In genomic region chrX:39418132-39418935, GRCh38 we compare ENCODE assay signal across 19 cellular contexts.
DNase-seq lines count a peak whose midpoint lies in the region; ATAC-seq, FAIRE-seq and TF ChIP-seq lines count a peak whose summit lies in the region.
"Had no signal": no experiment of that assay in that cellular context is flagged by ENCODE, and none has a peak within 500 bp of the region (broad histone marks: within the 10 kb centered on the region; RNA-seq: fewer than 3 reads in every experiment).

No MANE protein-coding gene starts in this region.

- no peak overlapping the region for H3K56ac ChIP-seq in H1 (replicated peaks; ENCODE audit: insufficient read length, low read depth, low read length)

- no peak overlapping the region for H2BK15ac ChIP-seq in H1 (ENCODE audit: low read length)

- H2AFZ ChIP-seq in H1 (ENCODE audit: low read length) = no peak overlapping the region

- H3K23ac ChIP-seq in H1 (ENCODE audit: insufficient read length) = no peak overlapping the region

- H2BK20ac ChIP-seq in H1 (ENCODE audit: low read length) = no peak overlapping the region

- H3K23me2 ChIP-seq in H1 (ENCODE audit: low read depth, low read length) = no peaks in the 10 kb centered on the region

- peak overlapping the region; percentile 49 for H3K4me3 Mint-ChIP-seq in activated CD4-positive, alpha-beta T cell treated with anti-CD3 and anti-CD28 coated beads, Interleukin-2, amount 10 ng/mL, durations not matched to agents 24 days and 14 days
- H3K4me3 Mint-ChIP-seq in CD4-positive, CD25-positive, alpha-beta regulatory T cell = no peak overlapping the region
- H3K4me3 Mint-ChIP-seq: effector memory CD8-positive, alpha-beta T cell had no signal

- no peak for TF ChIP-seq POLR2A in H1 (IDR thresholded peaks at IDR 0.05; ENCODE audit: control extremely low read depth in 1 of 2, low read depth in 2 of 2, low read length in 2 of 2)
- no peak for TF ChIP-seq POLR2A in ovary (IDR thresholded peaks at IDR 0.05)
- no peak for TF ChIP-seq POLR2A in esophagus squamous epithelium (IDR thresholded peaks at IDR 0.05)

- peaks cover 20% of the 10 kb centered on the region for H3K4me1 Mint-ChIP-seq in activated CD4-positive, alpha-beta T cell treated with anti-CD3 and anti-CD28 coated beads, Interleukin-2, amount 10 ng/mL, durations not matched to agents 24 days and 14 days
- H3K4me1 Mint-ChIP-seq in CD4-positive, CD25-positive, alpha-beta regulatory T cell = peaks cover 0 to 11% (median 6%) of the 10 kb centered on the region in 4 donors

- H3K9me3 ChIP-seq in CD4-positive, CD25-positive, alpha-beta regulatory T cell (ENCODE audit: control insufficient read depth in 2 of 2, low read length in 2 of 2) = no peaks in the 10 kb centered on the region
- H3K9me3 ChIP-seq in H1 (ENCODE audit: insufficient read depth in 2 of 2, low read depth in 1 of 2, low read length in 1 of 2) (no peaks in the 10 kb centered on the region), ovary (no peaks in the 10 kb centered on the region), esophagus squamous epithelium (peaks cover 0 to under 1% (median 0%) of the 10 kb centered on the region in 3 donors)
- H3K9me3 ChIP-seq: vagina had no signal

- ATAC-seq in CD4-positive, CD25-positive, alpha-beta regulatory T cell (ENCODE audit: low read depth in 2 of 2) = no peak
- ATAC-seq: effector memory CD8-positive, alpha-beta T cell; K562 had no signal

- no peak overlapping the region for H2BK12ac ChIP-seq in H1 (ENCODE audit: low read depth, low read length)

- H4K8ac ChIP-seq in H1 (ENCODE audit: extremely low read depth, insufficient read depth, low read length) = no peak overlapping the region

- H3K79me1 ChIP-seq in H1 (ENCODE audit: low read depth, low read length) = no peaks in the 10 kb centered on the region

- no peak overlapping the region for H2AK5ac ChIP-seq in H1 (ENCODE audit: low read depth, low read length)

- TF ChIP-seq CTCF in H1 (IDR thresholded peaks at IDR 0.05; ENCODE audit: control extremely low read depth in 1 of 3, insufficient read depth in 1 of 3, low read depth in 1 of 3, low read length in 3 of 3) = no peak
- TF ChIP-seq CTCF in ovary (IDR thresholded peaks at IDR 0.05) = no peak
- TF ChIP-seq CTCF in esophagus squamous epithelium (IDR thresholded peaks at IDR 0.05) = no peak

- no peak overlapping the region for H3K4ac ChIP-seq in H1 (replicated peaks; ENCODE audit: insufficient read length, low read depth, low read length)

- H3K4me2 ChIP-seq in H1 (ENCODE audit: insufficient read depth in 1 of 2, low read depth in 2 of 2, low read length in 2 of 2) = no peak overlapping the region

- H2BK5ac ChIP-seq in H1 (ENCODE audit: low read depth, low read length) = no peak overlapping the region

- no peaks in the 10 kb centered on the region for H3K27me3 ChIP-seq in CD4-positive, CD25-positive, alpha-beta regulatory T cell (ENCODE audit: control insufficient read depth, insufficient read depth, low read length)
- H3K27me3 ChIP-seq in H1 (replicated peaks in 1 of 4; ENCODE audit: control insufficient read depth in 3 of 4, extremely low read depth in 1 of 4, insufficient read depth in 3 of 4, low read length in 3 of 4) (no peaks in the 10 kb centered on the region), ovary (no peaks in the 10 kb centered on the region), esophagus squamous epithelium (no peaks in the 10 kb centered on the region)
- H3K27me3 ChIP-seq: vagina had no signal

- no peak overlapping the region for H3K14ac ChIP-seq in H1 (ENCODE audit: insufficient read length)

- H3K9me3 Mint-ChIP-seq in activated CD4-positive, alpha-beta T cell treated with anti-CD3 and anti-CD28 coated beads, Interleukin-2, amount 10 ng/mL, durations not matched to agents 24 days and 14 days = peaks cover 12% of the 10 kb centered on the region
- peaks cover 0 to 4% (median 0%) of the 10 kb centered on the region in 7 donors for H3K9me3 Mint-ChIP-seq in CD4-positive, CD25-positive, alpha-beta regulatory T cell
- H3K9me3 Mint-ChIP-seq: effector memory CD8-positive, alpha-beta T cell had no signal

- H3K18ac ChIP-seq in H1 (ENCODE audit: extremely low read depth, low read length) = no peak overlapping the region

- peaks cover 11% of the 10 kb centered on the region for H3K36me3 Mint-ChIP-seq in activated CD4-positive, alpha-beta T cell treated with anti-CD3 and anti-CD28 coated beads, Interleukin-2, amount 10 ng/mL, durations not matched to agents 24 days and 14 days (ENCODE audit: low read depth)
- peaks cover 3% of the 10 kb centered on the region for H3K36me3 Mint-ChIP-seq in CD4-positive, CD25-positive, alpha-beta regulatory T cell

- H4K91ac ChIP-seq in H1 (replicated peaks; ENCODE audit: insufficient read length, low read length) = no peak overlapping the region

- TF ChIP-seq RAD21 in H1 (IDR thresholded peaks at IDR 0.05 in 1 of 2, conservative IDR thresholded peaks at IDR 0.05 in 1 of 2; ENCODE audit: low read depth in 2 of 2, low read length in 2 of 2) = no peak

- FAIRE-seq in H1 (lab: Jason Lieb, UNC) = peak; percentile 28
- FAIRE-seq: K562 had no signal

- 69% methylated on average over 17 of the region's 17 CpGs; no CpG with 5 or more reads in 1 of the 2 experiments for WGBS in H1 (ENCODE audit: extremely low coverage in 1 of 2, insufficient coverage in 1 of 2, insufficient read length in 1 of 2, insufficient replicate concordance in 2 of 2, low coverage in 1 of 2, low lambda C conversion rate in 2 of 2, missing lambda C conversion rate in 1 of 2), 2 experiments
- WGBS in ovary, 3 donors = 32 to 48% (median 42%) methylated on average over 17 of the region's 17 CpGs
- WGBS in esophagus squamous epithelium, 2 donors = 34 to 69% methylated on average over 4 to 16 of the region's 17 CpGs

- no peaks in the 10 kb centered on the region for H3K27me3 Mint-ChIP-seq in activated CD4-positive, alpha-beta T cell treated with anti-CD3 and anti-CD28 coated beads, Interleukin-2, amount 10 ng/mL, durations not matched to agents 24 days and 14 days
- no peaks in the 10 kb centered on the region for H3K27me3 Mint-ChIP-seq in CD4-positive, CD25-positive, alpha-beta regulatory T cell

- TF ChIP-seq EP300 in H1 (IDR thresholded peaks at IDR 0.05; ENCODE audit: borderline replicate concordance in 1 of 2, low read depth in 2 of 2, low read length in 2 of 2) (no peak), ovary (IDR thresholded peaks at IDR 0.05) (no peak)

- H4K5ac ChIP-seq in H1 (ENCODE audit: insufficient read length, low read depth, low read length) = no peak overlapping the region

- no peaks in the 10 kb centered on the region for H3K36me3 ChIP-seq in CD4-positive, CD25-positive, alpha-beta regulatory T cell (ENCODE audit: control insufficient read depth, insufficient read depth, low read length)
- no peaks in the 10 kb centered on the region for H3K36me3 ChIP-seq in H1 (ENCODE audit: control insufficient read depth in 2 of 4, insufficient read depth in 4 of 4, low read length in 3 of 4)
- no peaks in the 10 kb centered on the region for H3K36me3 ChIP-seq in ovary
- no peaks in the 10 kb centered on the region for H3K36me3 ChIP-seq in esophagus squamous epithelium
- H3K36me3 ChIP-seq: vagina had no signal

- DNase-seq in activated CD4-positive, alpha-beta T cell treated with anti-CD3 and anti-CD28 coated beads, Interleukin-2, amount 10 ng/mL, durations not matched to agents 24 days and 14 days = no peak
- no peak for DNase-seq in activated CD4-positive, alpha-beta T cell treated with anti-CD3 and anti-CD28 coated beads for 1 hour
- no peak for DNase-seq in CD4-positive, CD25-positive, alpha-beta regulatory T cell
- DNase-seq in H1 (ENCODE audit: low read depth in 1 of 2, low spot score in 2 of 2) = no peak
- peak in 3 of 5 donors; percentile 34 to 37 (median 35) for DNase-seq in ovary
- no peak for DNase-seq in esophagus squamous epithelium (lab: John Stamatoyannopoulos, UW)
- no peak for DNase-seq in globus pallidus (ENCODE audit: low spot score)
- DNase-seq in COLO668 (lab: John Stamatoyannopoulos, UW; ENCODE audit: unreplicated experiment) = no peak
- DNase-seq: ACHN; effector memory CD8-positive, alpha-beta T cell; EL; HCEC 1CT; NCI-H2029 treated with DMSO at 0.1 percent for 48 hours; NCI-H510A treated with DMSO at 0.1 percent for 48 hours; OCI-M1; stimulated activated naive CD4-positive, alpha-beta T cell; T1000 had no signal

- no peak overlapping the region for H3K4me3 ChIP-seq in CD4-positive, CD25-positive, alpha-beta regulatory T cell (ENCODE audit: low read depth, low read length)
- no peak overlapping the region for H3K4me3 ChIP-seq in H1 (ENCODE audit: extremely low read depth in 1 of 4, insufficient read depth in 2 of 4, low read depth in 3 of 4, low read length in 4 of 4)
- H3K4me3 ChIP-seq in ovary = no peak overlapping the region
- H3K4me3 ChIP-seq in esophagus squamous epithelium = no peak overlapping the region
- H3K4me3 ChIP-seq: K562, vagina had no signal

- no peaks in the 10 kb centered on the region for H4K20me1 ChIP-seq in H1 (replicated peaks in 1 of 2; ENCODE audit: control insufficient read depth in 1 of 2, insufficient read depth in 2 of 2, low read length in 2 of 2)

- intact Hi-C loops in activated CD4-positive, alpha-beta T cell treated with anti-CD3 and anti-CD28 coated beads, Interleukin-2, amount 10 ng/mL, durations not matched to agents 24 days and 14 days (cut with micrococcal nuclease) = no loop called here
- intact Hi-C loops in ovary (cut with DNase I) (no loop called here), esophagus squamous epithelium (cut with DNase I) (no loop called here)

- CTCF ChIA-PET in H1 (lab: Charles Lee; ENCODE audit: partially characterized antibody) = no interaction called here

- no peak overlapping the region for H3K9ac ChIP-seq in H1 (replicated peaks in 1 of 4; ENCODE audit: extremely low read depth in 1 of 4, low read depth in 3 of 4, low read length in 3 of 4)

- POLR2A ChIA-PET in H1 (lab: Charles Lee; ENCODE audit: partially characterized antibody) = no interaction called here

- H2BK120ac ChIP-seq in H1 (replicated peaks; ENCODE audit: low read depth, low read length) = no peak overlapping the region

- no peaks in the 10 kb centered on the region for H3K79me2 ChIP-seq in H1 (ENCODE audit: control insufficient read depth in 1 of 2, insufficient read depth in 2 of 2, low read length in 2 of 2)

- H3K27ac Mint-ChIP-seq in activated CD4-positive, alpha-beta T cell treated with anti-CD3 and anti-CD28 coated beads, Interleukin-2, amount 10 ng/mL, durations not matched to agents 24 days and 14 days = peak overlapping the region; percentile 89
- H3K27ac Mint-ChIP-seq in CD4-positive, CD25-positive, alpha-beta regulatory T cell = peak overlapping the region in 2 of 3 donors; percentile 8 to 23
- H3K27ac Mint-ChIP-seq: effector memory CD8-positive, alpha-beta T cell had no signal

- no peaks in the 10 kb centered on the region for H3K4me1 ChIP-seq in CD4-positive, CD25-positive, alpha-beta regulatory T cell (ENCODE audit: control insufficient read depth, insufficient read depth, low read length, poor library complexity, severe bottlenecking)
- H3K4me1 ChIP-seq in H1 (replicated peaks in 1 of 4; ENCODE audit: control insufficient read depth in 3 of 4, insufficient read depth in 4 of 4, low read length in 3 of 4) = peaks cover 0 to 4% (median 2%) of the 10 kb centered on the region in 4 experiments; a peak in 3 of 7 replicates
- H3K4me1 ChIP-seq in ovary (ENCODE audit: insufficient read depth) = peaks cover 2% of the 10 kb centered on the region
- no peaks in the 10 kb centered on the region for H3K4me1 ChIP-seq in esophagus squamous epithelium
- H3K4me1 ChIP-seq: vagina had no signal

- H3K27ac ChIP-seq in CD4-positive, CD25-positive, alpha-beta regulatory T cell (ENCODE audit: insufficient read depth, low read length, poor library complexity, severe bottlenecking) = no peak overlapping the region
- H3K27ac ChIP-seq in H1 (ENCODE audit: low read depth, low read length) (no peak overlapping the region), ovary (peak overlapping the region in 1 of 2 donors; percentile 72), esophagus squamous epithelium (peak overlapping the region in 1 of 4 donors; percentile 45)
- H3K27ac ChIP-seq: vagina had no signal

Comparison
In these comparisons a context has a peak if more than half of its experiments do, and no peak if none do; other contexts are left out.
1. DNase-seq: peak in ovary (3 of 5); none in activated CD4-positive, alpha-beta T cell treated with anti-CD3 and anti-CD28 coated beads, Interleukin-2, amount 10 ng/mL, durations not matched to agents 24 days and 14 days (single experiment), activated CD4-positive, alpha-beta T cell treated with anti-CD3 and anti-CD28 coated beads for 1 hour (single experiment), CD4-positive, CD25-positive, alpha-beta regulatory T cell (0 of 3), H1 (0 of 2), esophagus squamous epithelium (single experiment), globus pallidus (single experiment) and COLO668 (single experiment).